In genomic region chr12:2347137-2347843, GRCh38 we compare ENCODE assay signal across 2 cellular contexts.
TF ChIP-seq lines count a peak whose summit lies in the region.

No MANE protein-coding gene starts in this region.

TF ChIP-seq in IMR-90, 13 proteins besides CTCF, POLR2A, EP300 and RAD21:
- TF ChIP-seq CEBPB (IDR thresholded peaks at IDR 0.05; ENCODE audit: low read depth, low read length) = no peak
- TF ChIP-seq RCOR1 (IDR thresholded peaks at IDR 0.05; ENCODE audit: insufficient replicate concordance, low read length) = no peak
- no peak for TF ChIP-seq MAFK (IDR thresholded peaks at IDR 0.05; ENCODE audit: low read depth, low read length)
- no peak for TF ChIP-seq RFX5 (IDR thresholded peaks at IDR 0.05; ENCODE audit: low read depth, low read length)
- TF ChIP-seq MXI1 (IDR thresholded peaks at IDR 0.05; ENCODE audit: borderline replicate concordance, low read depth, low read length) = no peak
- no peak for TF ChIP-seq FOS (IDR thresholded peaks at IDR 0.05; ENCODE audit: low read depth, low read length)
- no peak for TF ChIP-seq BHLHE40 (IDR thresholded peaks at IDR 0.05; ENCODE audit: low read depth, low read length)
- TF ChIP-seq USF2 (IDR thresholded peaks at IDR 0.05; ENCODE audit: low read depth, low read length) = no peak
- no peak for TF ChIP-seq NFE2L2 (IDR thresholded peaks at IDR 0.05; ENCODE audit: low read depth, low read length)
- TF ChIP-seq CHD1 (IDR thresholded peaks at IDR 0.05; ENCODE audit: low read depth, low read length) = no peak
- no peak for TF ChIP-seq MAZ (IDR thresholded peaks at IDR 0.05; ENCODE audit: borderline replicate concordance, low read depth, low read length)
- no peak for TF ChIP-seq ELK1 (IDR thresholded peaks at IDR 0.05; ENCODE audit: borderline replicate concordance, low read depth, low read length)

TF ChIP-seq in H1, 55 proteins besides CTCF, POLR2A, EP300 and RAD21:
- no peak for TF ChIP-seq JUN (IDR thresholded peaks at IDR 0.05; ENCODE audit: low read depth, low read length)
- no peak for TF ChIP-seq BACH1 (IDR thresholded peaks at IDR 0.05; ENCODE audit: low read length)
- no peak for TF ChIP-seq EZH2 (IDR thresholded peaks at IDR 0.05; ENCODE audit: low read depth, low read length, severe bottlenecking)
- no peak for TF ChIP-seq SRF (IDR thresholded peaks at IDR 0.05; ENCODE audit: low read depth, low read length)
- TF ChIP-seq KDM5A (IDR thresholded peaks at IDR 0.05; ENCODE audit: low read length) = no peak
- no peak for TF ChIP-seq JUND (IDR thresholded peaks at IDR 0.05; ENCODE audit: low read length)
- TF ChIP-seq HDAC2 (IDR thresholded peaks at IDR 0.05; ENCODE audit: borderline replicate concordance in 1 of 2, low read depth in 2 of 2, low read length in 2 of 2) = no peak
- no peak for TF ChIP-seq HDAC6 (IDR thresholded peaks at IDR 0.05; ENCODE audit: low read depth, low read length)
- no peak for TF ChIP-seq BRCA1 (IDR thresholded peaks at IDR 0.05; ENCODE audit: low read depth, low read length)
- TF ChIP-seq RXRA (IDR thresholded peaks at IDR 0.05; ENCODE audit: insufficient read depth, low read depth, low read length) = no peak
- no peak for TF ChIP-seq CTBP2 (IDR thresholded peaks at IDR 0.05; ENCODE audit: borderline replicate concordance, insufficient read depth, insufficient read length, low read length)
- no peak for TF ChIP-seq USF2 (IDR thresholded peaks at IDR 0.05; ENCODE audit: low read length)
- no peak for TF ChIP-seq TEAD4 (IDR thresholded peaks at IDR 0.05; ENCODE audit: low read depth, low read length)
TF ChIP-seq in H1: peak in this region for 0.
